In genomic region chr11:57762235-57762866, GRCh38 we compare ENCODE assay signal across 8 cellular contexts.
A peak's percentile ranks its signal among the peaks of the same experiment; 100 is the strongest.
DNase-seq lines count a peak whose midpoint lies in the region; ATAC-seq and TF ChIP-seq lines count a peak whose summit lies in the region.

No MANE protein-coding gene starts in this region.

- no peaks in the 10 kb centered on the region for H3K9me3 ChIP-seq in ES-I3 (ENCODE audit: control insufficient read depth, insufficient read depth, low read length)

- peak; percentile 37 for DNase-seq in RKO (ENCODE audit: low spot score)
- DNase-seq in fibroblast of mammary gland (ENCODE audit: low read depth): no peak
- DNase-seq in pons (ENCODE audit: low spot score): peak; percentile 30
- no peak for DNase-seq in activated CD8-positive, alpha-beta memory T cell treated with anti-CD3 and anti-CD28 coated beads, Interleukin-2, amount 50 U/mL, for 4 hours

- ATAC-seq in HG03159 (IDR thresholded peaks at IDR 0.05; ENCODE audit: unreplicated experiment) (no peak), HG02970 (IDR thresholded peaks at IDR 0.05; ENCODE audit: low FRiP score, unreplicated experiment) (no peak), GM21723 (IDR thresholded peaks at IDR 0.05; ENCODE audit: unreplicated experiment) (no peak)

- H3K4me3 ChIP-seq in fibroblast of mammary gland (ENCODE audit: control insufficient read depth, low read depth, low read length): peak overlapping the region; percentile 96

- peak overlapping the region; percentile 99 for H3K9ac ChIP-seq in ES-I3 (ENCODE audit: low read depth, low read length)

- H3K4me1 ChIP-seq in ES-I3 (ENCODE audit: insufficient read depth, low read length): no peaks in the 10 kb centered on the region

- TF ChIP-seq CTCF in fibroblast of mammary gland (conservative IDR thresholded peaks at IDR 0.05; ENCODE audit: control insufficient read depth, insufficient read depth, low read depth, low read length): no peak

- H3K36me3 ChIP-seq in ES-I3 (ENCODE audit: insufficient read depth, low read length): no peaks in the 10 kb centered on the region

Comparison
In these comparisons a context has a peak if more than half of its experiments do, and no peak if none do; other contexts are left out.
1. DNase-seq: peak in RKO (single experiment) and pons (single experiment); none in fibroblast of mammary gland (single experiment) and activated CD8-positive, alpha-beta memory T cell treated with anti-CD3 and anti-CD28 coated beads, Interleukin-2, amount 50 U/mL, for 4 hours (single experiment).